16 cellular contexts compared by ENCODE assay signal in the genomic region with DNA sequence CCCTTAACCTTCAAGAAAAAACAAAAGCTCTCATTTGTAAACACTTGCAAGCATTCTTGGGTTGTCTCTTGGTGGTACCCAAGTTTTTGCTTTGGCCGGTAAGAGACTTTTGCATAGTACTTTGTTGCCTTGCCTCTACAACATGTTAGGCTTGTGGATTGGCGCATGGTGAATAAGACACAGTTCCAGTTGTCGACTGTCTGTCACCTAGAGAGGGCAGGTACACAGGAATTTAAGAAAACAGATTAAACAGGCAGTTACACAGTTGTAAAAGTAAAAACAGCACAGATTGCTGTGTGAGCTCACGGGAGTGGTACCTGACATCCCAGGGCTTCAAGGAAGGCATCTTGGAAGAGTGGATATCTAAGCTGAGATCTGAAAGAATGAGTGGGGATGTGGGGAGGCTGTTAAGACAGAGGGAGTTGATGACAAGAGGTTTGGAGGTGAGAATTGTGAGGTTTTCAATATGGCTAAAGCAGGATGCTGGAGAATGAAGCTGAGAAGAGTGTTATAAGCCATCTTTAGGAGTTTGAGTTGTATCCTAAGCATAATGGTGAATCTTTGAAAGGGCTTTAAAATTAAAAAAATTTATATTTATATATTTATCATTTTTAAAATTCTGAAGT. TPM values are rescaled to one million over a fixed set of nuclear protein-coding genes. Genes with fewer than 3 reads are reported as not detected.
DNase-seq lines count a peak whose midpoint lies in the region; ATAC-seq and TF ChIP-seq lines count a peak whose summit lies in the region.
"Had no signal": no experiment of that assay in that cellular context is flagged by ENCODE, and none has a peak within 500 bp of the region (broad histone marks: within the 10 kb centered on the region; RNA-seq: fewer than 3 reads in every experiment).

No MANE protein-coding gene starts in this region.

- H3K27ac ChIP-seq in CD8-positive, alpha-beta memory T cell (ENCODE audit: low read depth, low read length): no peak overlapping the region
- H3K27ac ChIP-seq in OCI-LY7 (ENCODE audit: low read depth, low read length, poor library complexity, severe bottlenecking): no peak overlapping the region
- H3K27ac ChIP-seq in Karpas-422 (ENCODE audit: low read length): no peak overlapping the region
- H3K27ac ChIP-seq: GM23248 had no signal

- H3K9me3 Mint-ChIP-seq in activated naive CD4-positive, alpha-beta T cell treated with anti-CD3 and anti-CD28 coated beads, Interleukin-2, amount 50 U/mL, for 24 hours: no peaks in the 10 kb centered on the region
- H3K9me3 Mint-ChIP-seq in activated naive CD4-positive, alpha-beta T cell treated with anti-CD3 and anti-CD28 coated beads, Interleukin-2, amount 50 U/mL, for 72 hours: no peaks in the 10 kb centered on the region
- no peaks in the 10 kb centered on the region for H3K9me3 Mint-ChIP-seq in CD8-positive, alpha-beta memory T cell
- H3K9me3 Mint-ChIP-seq in central memory CD8-positive, alpha-beta T cell: no peaks in the 10 kb centered on the region
- no peaks in the 10 kb centered on the region for H3K9me3 Mint-ChIP-seq in natural killer cell
- H3K9me3 Mint-ChIP-seq: CD4-positive, alpha-beta T cell had no signal

- H2AFZ ChIP-seq in OCI-LY7 (ENCODE audit: low read length) (no peak overlapping the region), Karpas-422 (ENCODE audit: low read length) (no peak overlapping the region)
- H2AFZ ChIP-seq: GM23248 had no signal

- H3K9me3 ChIP-seq in CD8-positive, alpha-beta memory T cell (ENCODE audit: low read length): no peaks in the 10 kb centered on the region
- H3K9me3 ChIP-seq in OCI-LY7 (ENCODE audit: low read length) (no peaks in the 10 kb centered on the region), Karpas-422 (ENCODE audit: low read length) (no peaks in the 10 kb centered on the region)

- H3K4me2 ChIP-seq in OCI-LY7 (ENCODE audit: low read length): no peak overlapping the region
- H3K4me2 ChIP-seq in Karpas-422 (ENCODE audit: low read depth, low read length, poor library complexity, severe bottlenecking): no peak overlapping the region

- no peaks in the 10 kb centered on the region for H3K27me3 Mint-ChIP-seq in activated naive CD4-positive, alpha-beta T cell treated with anti-CD3 and anti-CD28 coated beads, Interleukin-2, amount 50 U/mL, for 24 hours
- no peaks in the 10 kb centered on the region for H3K27me3 Mint-ChIP-seq in CD8-positive, alpha-beta memory T cell
- no peaks in the 10 kb centered on the region for H3K27me3 Mint-ChIP-seq in central memory CD8-positive, alpha-beta T cell
- H3K27me3 Mint-ChIP-seq in natural killer cell (ENCODE audit: low read depth in 2 of 2): no peaks in the 10 kb centered on the region

- DNase-seq in activated naive CD4-positive, alpha-beta T cell treated with anti-CD3 and anti-CD28 coated beads, Interleukin-2, amount 50 U/mL, for 72 hours (ENCODE audit: low spot score in 2 of 2): no peak
- DNase-seq in CD8-positive, alpha-beta memory T cell: peak in 1 of 5 donors; percentile 26
- peak in 1 of 2 donors; percentile 21 for DNase-seq in central memory CD8-positive, alpha-beta T cell (ENCODE audit: low spot score in 2 of 2)
- DNase-seq in natural killer cell: no peak
- no peak for DNase-seq in OCI-LY7 (ENCODE audit: low spot score)
- DNase-seq in Karpas-422: no peak
- no peak for DNase-seq in H7
- DNase-seq: ACHN; C1 segment of cervical spinal cord; CD4-positive, alpha-beta T cell; COR-L47; DMS53; GF-D8; GM23248; IMR-90 had no signal

- H4K20me1 ChIP-seq in OCI-LY7 (ENCODE audit: insufficient read depth, low read length) (no peaks in the 10 kb centered on the region), Karpas-422 (ENCODE audit: insufficient read depth, low read depth, low read length) (no peaks in the 10 kb centered on the region)

- no peak overlapping the region for H3K4me3 Mint-ChIP-seq in activated naive CD4-positive, alpha-beta T cell treated with anti-CD3 and anti-CD28 coated beads, Interleukin-2, amount 50 U/mL, for 24 hours
- peak overlapping the region; percentile 0 to 78 (median 51) for H3K4me3 Mint-ChIP-seq in CD8-positive, alpha-beta memory T cell
- peak overlapping the region; percentile 56 for H3K4me3 Mint-ChIP-seq in central memory CD8-positive, alpha-beta T cell
- H3K4me3 Mint-ChIP-seq in natural killer cell: peak overlapping the region; percentile 73
- H3K4me3 Mint-ChIP-seq: CD4-positive, alpha-beta T cell had no signal

- H3K4me1 ChIP-seq in CD8-positive, alpha-beta memory T cell (ENCODE audit: insufficient read depth, low read length): peaks cover 34% of the 10 kb centered on the region
- H3K4me1 ChIP-seq in OCI-LY7 (ENCODE audit: insufficient read depth, low read length, poor library complexity, severe bottlenecking) (no peaks in the 10 kb centered on the region), Karpas-422 (ENCODE audit: low read length) (peaks cover 4% of the 10 kb centered on the region; the same call in 1 of the 2 replicates)

- no peak for ATAC-seq in activated naive CD4-positive, alpha-beta T cell treated with anti-CD3 and anti-CD28 coated beads, Interleukin-2, amount 50 U/mL, for 72 hours
- peak; percentile 55 for ATAC-seq in central memory CD8-positive, alpha-beta T cell (replicated peaks; ENCODE audit: extremely low read depth, poor library complexity, severe bottlenecking)
- ATAC-seq in natural killer cell: peak; percentile 63 to 73 (median 72)

- CTCF ChIA-PET in CD8-positive, alpha-beta memory T cell (lab: Charles Lee): interaction anchor here (1.0 kb wide), 2 partner anchors 9 to 177 kb away, joined by 3 read pairs; no protein-coding TSS in a partner anchor
- CTCF ChIA-PET in OCI-LY7 (lab: Charles Lee; ENCODE audit: unreplicated experiment): interaction anchor here (0.5 kb wide), 1 partner anchor 247 kb away, joined by 3 read pairs; no protein-coding TSS in a partner anchor

- no TSS peak for BruUV-seq in OCI-LY7 (replicated peaks; lab: Mats Ljungman, UMichigan)

- TF ChIP-seq CTCF in natural killer cell (IDR thresholded peaks at IDR 0.05) (no peak), OCI-LY7 (conservative IDR thresholded peaks at IDR 0.05; ENCODE audit: low read length) (no peak)

- peak overlapping the region; percentile 71 for H3K27ac Mint-ChIP-seq in activated naive CD4-positive, alpha-beta T cell treated with anti-CD3 and anti-CD28 coated beads, Interleukin-2, amount 50 U/mL, for 24 hours
- no peak overlapping the region for H3K27ac Mint-ChIP-seq in activated naive CD4-positive, alpha-beta T cell treated with anti-CD3 and anti-CD28 coated beads, Interleukin-2, amount 50 U/mL, for 72 hours
- H3K27ac Mint-ChIP-seq in CD8-positive, alpha-beta memory T cell: peak overlapping the region in 7 of 8 donors; percentile 26 to 94 (median 62)
- H3K27ac Mint-ChIP-seq in central memory CD8-positive, alpha-beta T cell (ENCODE audit: low read depth): peak overlapping the region; percentile 66
- peak overlapping the region; percentile 89 to 95 for H3K27ac Mint-ChIP-seq in natural killer cell
- H3K27ac Mint-ChIP-seq: CD4-positive, alpha-beta T cell had no signal

- H3K9ac ChIP-seq in Karpas-422 (ENCODE audit: low read length): no peak overlapping the region
- H3K9ac ChIP-seq: GM23248 had no signal

- H3K9me2 ChIP-seq in OCI-LY7 (ENCODE audit: insufficient read depth, low read length): no peaks in the 10 kb centered on the region
- H3K9me2 ChIP-seq in Karpas-422 (replicated peaks; ENCODE audit: insufficient read depth, low read length): no peaks in the 10 kb centered on the region

- H3K27me3 ChIP-seq in CD8-positive, alpha-beta memory T cell (ENCODE audit: insufficient read depth, low read length, poor library complexity, severe bottlenecking): no peaks in the 10 kb centered on the region
- H3K27me3 ChIP-seq in Karpas-422 (ENCODE audit: low read length): no peaks in the 10 kb centered on the region
- no peaks in the 10 kb centered on the region for H3K27me3 ChIP-seq in H7 (ENCODE audit: control insufficient read depth, insufficient read depth, low read length)

- H3K4me3 ChIP-seq in CD8-positive, alpha-beta memory T cell (ENCODE audit: low read length): no peak overlapping the region
- H3K4me3 ChIP-seq in OCI-LY7 (ENCODE audit: low read depth, low read length, poor library complexity, severe bottlenecking): no peak overlapping the region
- no peak overlapping the region for H3K4me3 ChIP-seq in Karpas-422 (ENCODE audit: low read length)
- H3K4me3 ChIP-seq in H7 (ENCODE audit: insufficient read depth, low read depth, low read length): no peak overlapping the region
- H3K4me3 ChIP-seq: GM23248 had no signal

- intact Hi-C loops in natural killer cell (cut with micrococcal nuclease) (loop anchor here (2.0 to 10.0 kb wide), 2 partner anchors 40 to 150 kb away; a partner anchor contains a TSS), OCI-LY7 (cut with micrococcal nuclease; ENCODE audit: unreplicated experiment) (no loop called here)

- H3K36me3 ChIP-seq in CD8-positive, alpha-beta memory T cell (ENCODE audit: insufficient read depth, low read length): no peaks in the 10 kb centered on the region
- H3K36me3 ChIP-seq in OCI-LY7 (ENCODE audit: insufficient read depth, low read length) (no peaks in the 10 kb centered on the region), Karpas-422 (ENCODE audit: insufficient read depth, low read length) (no peaks in the 10 kb centered on the region), H7 (replicated peaks; ENCODE audit: control insufficient read depth, insufficient read depth, low read length) (peaks cover 2% of the 10 kb centered on the region; the same call in 1 of the 2 replicates)

- H3K4me1 Mint-ChIP-seq in activated naive CD4-positive, alpha-beta T cell treated with anti-CD3 and anti-CD28 coated beads, Interleukin-2, amount 50 U/mL, for 24 hours: peaks cover 12% of the 10 kb centered on the region
- peaks cover 45 to 47% (median 45%) of the 10 kb centered on the region in 3 donors for H3K4me1 Mint-ChIP-seq in CD8-positive, alpha-beta memory T cell
- H3K4me1 Mint-ChIP-seq in central memory CD8-positive, alpha-beta T cell: peaks cover 54% of the 10 kb centered on the region
- H3K4me1 Mint-ChIP-seq in natural killer cell: peaks cover 61 to 66% of the 10 kb centered on the region in 2 donors

- POLR2A ChIA-PET in CD8-positive, alpha-beta memory T cell (lab: Charles Lee): interaction anchor here (1.2 kb wide), 1 partner anchor 14 kb away, joined by 3 read pairs; no protein-coding TSS in a partner anchor
- POLR2A ChIA-PET in OCI-LY7 (lab: Charles Lee): no interaction called here

- H3K79me2 ChIP-seq in OCI-LY7 (ENCODE audit: insufficient read depth, low read depth, low read length) (no peaks in the 10 kb centered on the region), Karpas-422 (ENCODE audit: low read length) (no peaks in the 10 kb centered on the region)

- no peaks in the 10 kb centered on the region for H3K36me3 Mint-ChIP-seq in activated naive CD4-positive, alpha-beta T cell treated with anti-CD3 and anti-CD28 coated beads, Interleukin-2, amount 50 U/mL, for 24 hours
- H3K36me3 Mint-ChIP-seq in activated naive CD4-positive, alpha-beta T cell treated with anti-CD3 and anti-CD28 coated beads, Interleukin-2, amount 50 U/mL, for 72 hours: peaks cover 0 to 9% of the 10 kb centered on the region in 2 donors
- peaks cover 0 to 10% (median 8%) of the 10 kb centered on the region in 3 donors for H3K36me3 Mint-ChIP-seq in CD8-positive, alpha-beta memory T cell
- H3K36me3 Mint-ChIP-seq in central memory CD8-positive, alpha-beta T cell (ENCODE audit: insufficient read depth): peaks cover 3% of the 10 kb centered on the region
- peaks cover 8% of the 10 kb centered on the region for H3K36me3 Mint-ChIP-seq in natural killer cell

RNA-seq across cellular contexts. Expression of a gene that starts 19.2 kb away (rescaled TPM):
- total RNA-seq in activated naive CD4-positive, alpha-beta T cell treated with anti-CD3 and anti-CD28 coated beads, Interleukin-2, amount 50 U/mL, for 72 hours: 10 to 100 TPM; 56.9 to 63.4 TPM
- total RNA-seq in CD8-positive, alpha-beta memory T cell: 10 to 100 TPM; 42.7 to 42.8 TPM
- 96.8 TPM for polyA plus RNA-seq in CD8-positive, alpha-beta memory T cell
- 100 to 1,000 TPM; 584 to 715 (median 591) TPM for total RNA-seq in natural killer cell
- 16.1 and 17.5 TPM in 2 replicates for total RNA-seq in OCI-LY7 (2014; rRNA removed; shearing (Covaris generic))
- total RNA-seq in OCI-LY7 (2022): 18.1 and 24.8 TPM in 2 replicates
- total RNA-seq in Karpas-422 (2014; rRNA removed; shearing (Covaris generic); ENCODE audit: low replicate concordance): 9.2 and 10.7 TPM in 2 replicates
- 13.4 and 24.1 TPM in 2 replicates for total RNA-seq in H7 (2014; rRNA removed; shearing (Covaris generic))

Comparison
In these comparisons a context has a peak if more than half of its experiments do, and no peak if none do; other contexts are left out.
1. H3K27ac Mint-ChIP-seq: peak in activated naive CD4-positive, alpha-beta T cell treated with anti-CD3 and anti-CD28 coated beads, Interleukin-2, amount 50 U/mL, for 24 hours (single experiment), CD8-positive, alpha-beta memory T cell (7 of 8), central memory CD8-positive, alpha-beta T cell (single experiment) and natural killer cell (2 of 2); none in activated naive CD4-positive, alpha-beta T cell treated with anti-CD3 and anti-CD28 coated beads, Interleukin-2, amount 50 U/mL, for 72 hours (0 of 2).
2. ATAC-seq: peak in central memory CD8-positive, alpha-beta T cell (single experiment) and natural killer cell (3 of 3); none in activated naive CD4-positive, alpha-beta T cell treated with anti-CD3 and anti-CD28 coated beads, Interleukin-2, amount 50 U/mL, for 72 hours (0 of 2).
3. RNA of a gene that starts 19.2 kb away (total RNA-seq): 584 to 715 TPM in natural killer cell; 56.9 to 63.4 TPM in activated naive CD4-positive, alpha-beta T cell treated with anti-CD3 and anti-CD28 coated beads, Interleukin-2, amount 50 U/mL, for 72 hours, 42.7 to 42.8 TPM in CD8-positive, alpha-beta memory T cell, 16.1 to 24.8 TPM in OCI-LY7, 13.4 to 24.1 TPM in H7 and 9.2 to 10.7 TPM in Karpas-422; every median in the first group is over 4 times any median in the second.